Comparison of ENCODE assay signal across 9 cellular contexts in the genomic region with DNA sequence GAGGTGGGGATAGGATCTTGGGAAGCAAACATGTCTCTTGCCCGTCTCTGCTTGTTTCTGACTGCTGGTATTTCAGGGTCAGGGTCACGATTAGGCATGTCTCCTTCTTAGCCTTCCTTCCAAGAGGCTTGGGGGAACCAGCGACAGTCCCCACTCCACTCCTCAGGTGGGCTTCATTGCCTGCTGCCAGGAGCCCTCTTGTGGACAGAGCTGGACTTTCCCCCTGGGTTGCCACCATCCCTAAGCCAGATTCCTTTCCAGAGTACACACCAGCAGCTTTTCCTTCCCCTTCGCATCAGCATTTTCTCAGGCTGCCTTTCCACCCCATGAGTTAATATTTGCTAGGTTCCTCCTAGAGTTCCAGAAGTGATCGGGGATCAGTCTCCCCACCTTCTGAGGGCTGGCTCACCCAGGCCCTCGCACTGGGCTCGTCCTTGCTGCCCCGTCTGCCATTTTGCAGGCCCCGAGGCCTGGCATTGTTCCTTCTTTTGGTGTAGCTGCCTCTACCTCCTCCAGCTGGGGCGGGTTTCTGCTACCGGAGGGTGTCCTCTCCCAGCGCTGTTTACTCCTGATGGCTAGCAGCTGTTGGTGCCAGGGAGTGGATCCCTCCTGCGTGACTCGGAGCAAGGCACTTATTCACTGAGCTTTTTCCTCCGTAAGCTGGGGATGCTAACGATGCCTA. TPM values are rescaled to one million over a fixed set of nuclear protein-coding genes. Genes with fewer than 3 reads are reported as not detected.
DNase-seq lines count a peak whose midpoint lies in the region; ATAC-seq, FAIRE-seq and TF ChIP-seq lines count a peak whose summit lies in the region.
"Had no signal": no experiment of that assay in that cellular context is flagged by ENCODE, and none has a peak within 500 bp of the region (broad histone marks: within the 10 kb centered on the region; RNA-seq: fewer than 3 reads in every experiment).

No MANE protein-coding gene starts in this region.

- peak; percentile 79 for DNase-seq in activated CD4-positive, alpha-beta T cell treated with anti-CD3 and anti-CD28 coated beads, Interleukin-2, amount 10 ng/mL, durations not matched to agents 24 days and 14 days
- no peak for DNase-seq in activated CD4-positive, alpha-beta T cell treated with anti-CD3 and anti-CD28 coated beads, Interleukin-2, amount 50 U/mL, for 1 hour
- DNase-seq in NCI-H1092 (lab: John Stamatoyannopoulos, UW): peak; percentile 66
- peak; percentile 32 for DNase-seq in SK-N-MC (ENCODE audit: low read depth, low spot score)
- DNase-seq in mammary epithelial cell: peak; percentile 34
- DNase-seq in kidney: peak; percentile 70
- no peak for DNase-seq in foreskin melanocyte

- H3K27ac Mint-ChIP-seq in activated CD4-positive, alpha-beta T cell treated with anti-CD3 and anti-CD28 coated beads, Interleukin-2, amount 10 ng/mL, durations not matched to agents 24 days and 14 days: peak overlapping the region; percentile 45
- peak overlapping the region; percentile 79 for H3K27ac Mint-ChIP-seq in stimulated activated memory B cell treated with anti-CD40 and anti-IgM and Interleukin-4, amounts not matched to agents 10 μg/mL and 1 μg/mL and 100 μg/mL, for 72 hours

- no peaks in the 10 kb centered on the region for H4K20me1 ChIP-seq in mammary epithelial cell (ENCODE audit: insufficient read depth, low read length)

- in situ Hi-C loops in mammary epithelial cell (cut with MboI; ENCODE audit: low sequenced_read_pairs in 2 of 2): loop anchor here in 1 of 2 donors (10.0 kb wide), 1 partner anchor 199 kb away; no protein-coding TSS in a partner anchor

- H3K27me3 Mint-ChIP-seq in activated CD4-positive, alpha-beta T cell treated with anti-CD3 and anti-CD28 coated beads, Interleukin-2, amount 10 ng/mL, durations not matched to agents 24 days and 14 days: no peaks in the 10 kb centered on the region
- no peaks in the 10 kb centered on the region for H3K27me3 Mint-ChIP-seq in stimulated activated memory B cell treated with anti-CD40 and anti-IgM and Interleukin-4, amounts not matched to agents 10 μg/mL and 1 μg/mL and 100 μg/mL, for 72 hours

- H3K4me2 ChIP-seq in mammary epithelial cell (ENCODE audit: insufficient read depth, low read depth, low read length): no peak overlapping the region

- CTCF ChIA-PET in mammary epithelial cell (lab: Charles Lee; ENCODE audit: low non-redundant PET): interaction anchor here (0.6 to 0.7 kb wide), 4 partner anchors 10 to 407 kb away, joined by 3 to 6 read pairs (median 5); no protein-coding TSS in a partner anchor

- no peaks in the 10 kb centered on the region for H3K9me3 ChIP-seq in SK-N-MC (ENCODE audit: low read depth, low read length)
- no peaks in the 10 kb centered on the region for H3K9me3 ChIP-seq in mammary epithelial cell (replicated peaks; ENCODE audit: insufficient read depth, low read length)
- H3K9me3 ChIP-seq in kidney (ENCODE audit: control insufficient read depth in 1 of 2, low read length in 2 of 2): no peaks in the 10 kb centered on the region

- peak; percentile 82 for TF ChIP-seq CTCF in mammary epithelial cell (conservative IDR thresholded peaks at IDR 0.05 in 1 of 2, IDR thresholded peaks at IDR 0.05 in 1 of 2; ENCODE audit: extremely low read depth in 1 of 2, insufficient read depth in 1 of 2, low read depth in 1 of 2, low read length in 2 of 2)
- TF ChIP-seq CTCF in kidney (IDR thresholded peaks at IDR 0.05; ENCODE audit: borderline replicate concordance, extremely low read depth, insufficient read depth): peak; percentile 72

- H3K27me3 ChIP-seq in mammary epithelial cell (ENCODE audit: insufficient read depth, low read length): no peaks in the 10 kb centered on the region

- intact Hi-C loops in activated CD4-positive, alpha-beta T cell treated with anti-CD3 and anti-CD28 coated beads, Interleukin-2, amount 10 ng/mL, durations not matched to agents 24 days and 14 days (cut with micrococcal nuclease): loop anchor here (1.0 kb wide), 1 partner anchor 196 kb away; no protein-coding TSS in a partner anchor
- intact Hi-C loops in mammary epithelial cell (cut with micrococcal nuclease): loop anchor here (1.0 to 5.0 kb wide), 3 partner anchors 138 to 251 kb away; partner anchors contain the start of gene CDK5RAP1
- intact Hi-C loops in kidney (cut with DNase I): loop anchor here (10.0 kb wide), 1 partner anchor 199 kb away; no protein-coding TSS in a partner anchor

- dilution Hi-C loops in mammary epithelial cell (cut with HindIII; ENCODE audit: low sequenced_read_pairs): no loop called here

- FAIRE-seq in kidney (lab: Jason Lieb, UNC): no peak

- H3K36me3 ChIP-seq in SK-N-MC (ENCODE audit: insufficient read depth, low read length) (no peaks in the 10 kb centered on the region), mammary epithelial cell (ENCODE audit: insufficient read depth, low read length) (no peaks in the 10 kb centered on the region), kidney (ENCODE audit: control insufficient read depth in 1 of 2, insufficient read depth in 2 of 2, low read length in 2 of 2) (no peaks in the 10 kb centered on the region)

- peak; percentile 50 for ATAC-seq in stimulated activated memory B cell treated with anti-CD40 and anti-IgM and Interleukin-4, amounts not matched to agents 10 μg/mL and 1 μg/mL and 100 μg/mL, for 72 hours

- 49% methylated on average over 16 of the region's 16 CpGs for WGBS in mammary epithelial cell (ENCODE audit: low coverage, missing lambda C conversion rate)

- H3K4me1 ChIP-seq in mammary epithelial cell (ENCODE audit: insufficient read depth, low read length) (peaks cover 2% of the 10 kb centered on the region), kidney (ENCODE audit: control insufficient read depth in 1 of 2, insufficient read depth in 1 of 2, low read depth in 1 of 2, low read length in 2 of 2) (peaks cover 16 to 25% of the 10 kb centered on the region in 2 donors)

- no peak overlapping the region for H2AFZ ChIP-seq in mammary epithelial cell (ENCODE audit: low read depth, low read length)

- H3K9ac ChIP-seq in SK-N-MC (ENCODE audit: insufficient read length) (no peak overlapping the region), mammary epithelial cell (ENCODE audit: insufficient read depth, low read length) (no peak overlapping the region), kidney (ENCODE audit: low read length in 2 of 2) (peak overlapping the region in 1 of 2 donors; percentile 67)

- H3K4me3 ChIP-seq in SK-N-MC (no peak overlapping the region), mammary epithelial cell (replicated peaks in 1 of 3; ENCODE audit: insufficient read depth in 1 of 3, low read depth in 2 of 3, low read length in 3 of 3) (no peak overlapping the region), kidney (ENCODE audit: low read length in 2 of 2) (peak overlapping the region; percentile 39 to 48)

- H3K79me2 ChIP-seq in mammary epithelial cell (ENCODE audit: insufficient read depth, low read length): no peaks in the 10 kb centered on the region

- H3K4me1 Mint-ChIP-seq in activated CD4-positive, alpha-beta T cell treated with anti-CD3 and anti-CD28 coated beads, Interleukin-2, amount 10 ng/mL, durations not matched to agents 24 days and 14 days: peaks cover 16% of the 10 kb centered on the region
- H3K4me1 Mint-ChIP-seq in stimulated activated memory B cell treated with anti-CD40 and anti-IgM and Interleukin-4, amounts not matched to agents 10 μg/mL and 1 μg/mL and 100 μg/mL, for 72 hours: peaks cover 24% of the 10 kb centered on the region

- H3K9me3 Mint-ChIP-seq in activated CD4-positive, alpha-beta T cell treated with anti-CD3 and anti-CD28 coated beads, Interleukin-2, amount 10 ng/mL, durations not matched to agents 24 days and 14 days: no peaks in the 10 kb centered on the region
- no peaks in the 10 kb centered on the region for H3K9me3 Mint-ChIP-seq in stimulated activated memory B cell treated with anti-CD40 and anti-IgM and Interleukin-4, amounts not matched to agents 10 μg/mL and 1 μg/mL and 100 μg/mL, for 72 hours

- H3K36me3 Mint-ChIP-seq in activated CD4-positive, alpha-beta T cell treated with anti-CD3 and anti-CD28 coated beads, Interleukin-2, amount 10 ng/mL, durations not matched to agents 24 days and 14 days (ENCODE audit: low read depth): no peaks in the 10 kb centered on the region
- H3K36me3 Mint-ChIP-seq in stimulated activated memory B cell treated with anti-CD40 and anti-IgM and Interleukin-4, amounts not matched to agents 10 μg/mL and 1 μg/mL and 100 μg/mL, for 72 hours: no peaks in the 10 kb centered on the region

- BruUV-seq in mammary epithelial cell (replicated peaks; lab: Mats Ljungman, UMichigan): no TSS peak

- no peak overlapping the region for H3K4me3 Mint-ChIP-seq in activated CD4-positive, alpha-beta T cell treated with anti-CD3 and anti-CD28 coated beads, Interleukin-2, amount 10 ng/mL, durations not matched to agents 24 days and 14 days
- no peak overlapping the region for H3K4me3 Mint-ChIP-seq in stimulated activated memory B cell treated with anti-CD40 and anti-IgM and Interleukin-4, amounts not matched to agents 10 μg/mL and 1 μg/mL and 100 μg/mL, for 72 hours

- no peak overlapping the region for H3K27ac ChIP-seq in SK-N-MC
- no peak overlapping the region for H3K27ac ChIP-seq in mammary epithelial cell (ENCODE audit: insufficient read depth, low read depth, low read length)
- peak overlapping the region; percentile 57 to 62 for H3K27ac ChIP-seq in kidney (ENCODE audit: low read depth in 2 of 2, low read length in 2 of 2)

RNA-seq across cellular contexts. Expression of gene C20orf144, which starts 8.8 kb away (rescaled TPM):
- total RNA-seq in activated CD4-positive, alpha-beta T cell treated with anti-CD3 and anti-CD28 coated beads, Interleukin-2, amount 10 ng/mL, durations not matched to agents 24 days and 14 days: 0.16 and 0.26 TPM in 2 replicates
- total RNA-seq in mammary epithelial cell: under 1 TPM; under 0.01 to 0.16 TPM
- polyA plus RNA-seq in mammary epithelial cell: 0.03 TPM
- not detected for polyA minus RNA-seq in mammary epithelial cell
- 0.16 TPM for total RNA-seq in kidney
- not detected for polyA plus RNA-seq in kidney (ENCODE audit: insufficient read depth, low read depth, low replicate concordance)
- total RNA-seq: urinary bladder had no signal

RNA-seq across cellular contexts. Expression of gene ACTL10, which starts 13.4 kb away (rescaled TPM):
- 3.7 TPM in 2 replicates for total RNA-seq in activated CD4-positive, alpha-beta T cell treated with anti-CD3 and anti-CD28 coated beads, Interleukin-2, amount 10 ng/mL, durations not matched to agents 24 days and 14 days
- 1 to 10 TPM; 1.4 to 2.7 TPM for total RNA-seq in mammary epithelial cell
- 0.79 TPM for polyA plus RNA-seq in mammary epithelial cell
- polyA minus RNA-seq in mammary epithelial cell: not detected
- total RNA-seq in kidney: 3.0 TPM
- 1.7 TPM for polyA plus RNA-seq in kidney (ENCODE audit: insufficient read depth, low read depth, low replicate concordance)

RNA-seq across cellular contexts. Expression of gene NECAB3, which starts 20.9 kb away (rescaled TPM):
- total RNA-seq in activated CD4-positive, alpha-beta T cell treated with anti-CD3 and anti-CD28 coated beads, Interleukin-2, amount 10 ng/mL, durations not matched to agents 24 days and 14 days: 29.0 and 30.0 TPM in 2 replicates
- total RNA-seq in mammary epithelial cell: 10 to 100 TPM; 14.6 to 14.7 TPM
- polyA plus RNA-seq in mammary epithelial cell: 5.4 TPM
- 2.9 TPM for polyA minus RNA-seq in mammary epithelial cell
- 19.7 TPM for total RNA-seq in kidney
- polyA plus RNA-seq in kidney (ENCODE audit: insufficient read depth, low read depth, low replicate concordance): 35.6 TPM

RNA-seq across cellular contexts. Expression of gene E2F1, which starts 32.8 kb away (rescaled TPM):
- 77.2 and 78.3 TPM in 2 replicates for total RNA-seq in activated CD4-positive, alpha-beta T cell treated with anti-CD3 and anti-CD28 coated beads, Interleukin-2, amount 10 ng/mL, durations not matched to agents 24 days and 14 days
- 10 to 100 TPM in 1 of 2 donors, 1 to 10 TPM in 1; 1.8 to 12.7 TPM for total RNA-seq in mammary epithelial cell
- 10.3 TPM for polyA plus RNA-seq in mammary epithelial cell
- polyA minus RNA-seq in mammary epithelial cell: 10.7 TPM
- 1.5 TPM for total RNA-seq in kidney
- 0.90 TPM for polyA plus RNA-seq in kidney (ENCODE audit: insufficient read depth, low read depth, low replicate concordance)

Comparison
In these comparisons a context has a peak if more than half of its experiments do, and no peak if none do; other contexts are left out.
1. DNase-seq: peak in activated CD4-positive, alpha-beta T cell treated with anti-CD3 and anti-CD28 coated beads, Interleukin-2, amount 10 ng/mL, durations not matched to agents 24 days and 14 days (single experiment), NCI-H1092 (single experiment), SK-N-MC (single experiment), mammary epithelial cell (single experiment) and kidney (single experiment); none in activated CD4-positive, alpha-beta T cell treated with anti-CD3 and anti-CD28 coated beads, Interleukin-2, amount 50 U/mL, for 1 hour (single experiment) and foreskin melanocyte (single experiment).
2. H3K27ac ChIP-seq: peak in kidney (2 of 2); none in SK-N-MC (single experiment) and mammary epithelial cell (single experiment).
3. H3K4me3 ChIP-seq: peak in kidney (2 of 2); none in SK-N-MC (single experiment) and mammary epithelial cell (0 of 3).